9 cellular contexts compared by ENCODE assay signal in the genomic region with DNA sequence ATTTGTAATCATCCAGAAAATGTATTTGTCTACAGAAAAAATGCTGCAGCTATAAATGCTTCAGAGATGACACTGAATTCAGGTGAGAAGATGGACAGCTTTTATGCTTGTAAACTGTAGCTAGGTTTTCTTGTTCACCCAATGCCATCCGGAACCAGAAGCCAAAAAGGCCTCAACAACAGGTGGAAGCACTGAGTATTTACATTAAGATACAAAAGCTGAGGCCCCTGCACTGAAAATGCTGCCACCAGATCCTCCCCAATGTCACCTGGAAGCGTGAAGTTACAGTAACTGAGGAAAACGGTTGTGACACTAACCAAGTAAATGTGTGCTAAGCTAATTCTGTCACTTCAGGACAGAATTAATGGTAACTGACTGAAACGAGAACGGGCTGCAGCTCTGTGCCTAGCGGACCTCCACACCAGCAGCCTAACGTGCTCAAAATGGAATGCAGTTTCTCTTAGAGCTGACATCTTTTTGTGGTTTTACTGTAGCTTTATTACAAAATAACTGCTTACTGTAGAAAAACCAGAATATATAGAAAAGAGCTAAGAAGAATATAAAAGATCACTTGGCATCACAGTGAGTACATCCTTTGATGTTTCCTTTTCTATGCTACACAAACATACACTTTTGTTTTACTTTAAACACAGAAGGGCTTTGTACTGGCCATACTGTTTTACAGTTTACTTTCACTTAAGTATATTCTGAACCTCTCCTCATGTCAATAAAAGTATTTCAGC. TPM values are rescaled to one million over a fixed set of nuclear protein-coding genes. Genes with fewer than 3 reads are reported as not detected.
DNase-seq lines count a peak whose midpoint lies in the region; ATAC-seq and TF ChIP-seq lines count a peak whose summit lies in the region.
"Had no signal": no experiment of that assay in that cellular context is flagged by ENCODE, and none has a peak within 500 bp of the region (broad histone marks: within the 10 kb centered on the region; RNA-seq: fewer than 3 reads in every experiment).

No MANE protein-coding gene starts in this region.

- H3K27ac Mint-ChIP-seq in CD14-positive monocyte, result peak overlapping the region; percentile 89 to 97 (median 96)
- peak overlapping the region; percentile 58 to 61 for H3K27ac Mint-ChIP-seq in activated naive CD4-positive, alpha-beta T cell treated with anti-CD3 and anti-CD28 coated beads, Interleukin-2, amount 50 U/mL, for 72 hours

- H3K27me3 ChIP-seq in muscle layer of colon (ENCODE audit: control insufficient read depth in 1 of 2, insufficient read depth in 2 of 2, low read length in 2 of 2), result no peaks in the 10 kb centered on the region

- no peaks in the 10 kb centered on the region for H3K9me3 Mint-ChIP-seq in CD14-positive monocyte
- H3K9me3 Mint-ChIP-seq in activated naive CD4-positive, alpha-beta T cell treated with anti-CD3 and anti-CD28 coated beads, Interleukin-2, amount 50 U/mL, for 72 hours, result no peaks in the 10 kb centered on the region

- TF ChIP-seq CTCF in CD14-positive monocyte (IDR thresholded peaks at IDR 0.05), result no peak

- H3K27ac ChIP-seq in muscle layer of colon (ENCODE audit: low read depth, low read length), result peak overlapping the region; percentile 24

- no peaks in the 10 kb centered on the region for H3K36me3 ChIP-seq in muscle layer of colon (ENCODE audit: insufficient read depth, low read length)

- ATAC-seq in activated naive CD4-positive, alpha-beta T cell treated with anti-CD3 and anti-CD28 coated beads, Interleukin-2, amount 50 U/mL, for 72 hours, result no peak
- ATAC-seq in esophagus mucosa (no peak), HG03039 (IDR thresholded peaks at IDR 0.05; ENCODE audit: unreplicated experiment) (no peak), Right ventricle myocardium inferior (no peak)

- peak overlapping the region; percentile 70 to 72 for H3K4me3 Mint-ChIP-seq in CD14-positive monocyte

- H3K4me1 Mint-ChIP-seq in CD14-positive monocyte, result peaks cover 94% of the 10 kb centered on the region

- H3K9me3 ChIP-seq in muscle layer of colon (ENCODE audit: low read length), result no peaks in the 10 kb centered on the region

- intact Hi-C loops in CD14-positive monocyte (cut with micrococcal nuclease) (loop anchor here (5.0 kb wide), 2 partner anchors 42 to 52 kb away; no protein-coding TSS in a partner anchor), Right ventricle myocardium inferior (cut with DNase I) (loop anchor here (5.0 kb wide), 1 partner anchor 42 kb away; no protein-coding TSS in a partner anchor)

- peak overlapping the region; percentile 41 for H3K4me3 ChIP-seq in Jurkat, Clone E6-1 (ENCODE audit: low read length)
- H3K4me3 ChIP-seq in muscle layer of colon (ENCODE audit: low read depth in 1 of 2, low read length in 2 of 2), result no peak overlapping the region

- peaks cover 29% of the 10 kb centered on the region for H3K4me1 ChIP-seq in muscle layer of colon (ENCODE audit: insufficient read depth, low read length)

- peaks cover 0 to 4% (median 0%) of the 10 kb centered on the region in 3 donors for H3K27me3 Mint-ChIP-seq in CD14-positive monocyte (ENCODE audit: low read depth in 3 of 3)

- no peak for DNase-seq in CD14-positive monocyte (ENCODE audit: low spot score)
- peak; percentile 67 for DNase-seq in Jurkat, Clone E6-1 (ENCODE audit: low read depth, low spot score)
- DNase-seq in activated naive CD4-positive, alpha-beta T cell treated with anti-CD3 and anti-CD28 coated beads, Interleukin-2, amount 50 U/mL, for 72 hours (ENCODE audit: low spot score in 2 of 2), result no peak
- no peak for DNase-seq in EL
- no peak for DNase-seq in Right ventricle myocardium inferior (ENCODE audit: missing footprints)
- DNase-seq: stimulated activated CD4-positive, alpha-beta T cell treated with anti-CD3 and anti-CD28 coated beads, Interleukin-2, amount 100 ng/mL, for 48 hours had no signal

- no peak overlapping the region for H3K9ac ChIP-seq in muscle layer of colon (ENCODE audit: low read length)

- peaks cover 13 to 34% of the 10 kb centered on the region in 2 donors for H3K36me3 Mint-ChIP-seq in CD14-positive monocyte
- peaks cover 8 to 37% of the 10 kb centered on the region in 2 donors for H3K36me3 Mint-ChIP-seq in activated naive CD4-positive, alpha-beta T cell treated with anti-CD3 and anti-CD28 coated beads, Interleukin-2, amount 50 U/mL, for 72 hours

RNA-seq across cellular contexts. Expression of a gene that starts 7.6 kb away (rescaled TPM):
- 1 to 10 TPM; 2.7 to 3.0 TPM for polyA plus RNA-seq in CD14-positive monocyte
- polyA plus RNA-seq in Jurkat, Clone E6-1 (2012; ENCODE audit: insufficient read depth, insufficient read length), result 22.0 TPM
- 10 to 100 TPM; 45.5 to 54.1 TPM for total RNA-seq in activated naive CD4-positive, alpha-beta T cell treated with anti-CD3 and anti-CD28 coated beads, Interleukin-2, amount 50 U/mL, for 72 hours
- total RNA-seq in esophagus mucosa (10.0 TPM), Right ventricle myocardium inferior (13.3 TPM)

RNA-seq across cellular contexts. Expression of a gene that starts 33.1 kb away (rescaled TPM):
- polyA plus RNA-seq in CD14-positive monocyte, result 10 to 100 TPM; 51.6 to 70.2 TPM
- polyA plus RNA-seq in Jurkat, Clone E6-1 (2012; ENCODE audit: insufficient read depth, insufficient read length), result 41.5 TPM
- 10 to 100 TPM; 18.4 to 22.6 TPM for total RNA-seq in activated naive CD4-positive, alpha-beta T cell treated with anti-CD3 and anti-CD28 coated beads, Interleukin-2, amount 50 U/mL, for 72 hours
- total RNA-seq in esophagus mucosa, result 37.8 TPM
- 42.1 TPM for total RNA-seq in Right ventricle myocardium inferior

RNA-seq across cellular contexts. Expression of a gene that starts 50.8 kb away (rescaled TPM):
- polyA plus RNA-seq in CD14-positive monocyte, result 10 to 100 TPM; 23.8 to 35.4 TPM
- 302 TPM for polyA plus RNA-seq in Jurkat, Clone E6-1 (2012; ENCODE audit: insufficient read depth, insufficient read length)
- total RNA-seq in activated naive CD4-positive, alpha-beta T cell treated with anti-CD3 and anti-CD28 coated beads, Interleukin-2, amount 50 U/mL, for 72 hours, result 100 to 1,000 TPM; 163 to 174 TPM
- total RNA-seq in esophagus mucosa (44.5 TPM), Right ventricle myocardium inferior (30.4 TPM)
